In genomic region chr9:36276254-36276653, GRCh38 we compare ENCODE assay signal across 19 cellular contexts. TPM values are rescaled to one million over a fixed set of nuclear protein-coding genes. Genes with fewer than 3 reads are reported as not detected.
DNase-seq lines count a peak whose midpoint lies in the region; ATAC-seq, FAIRE-seq and TF ChIP-seq lines count a peak whose summit lies in the region.
"Had no signal": no experiment of that assay in that cellular context is flagged by ENCODE, and none has a peak within 500 bp of the region (broad histone marks: within the 10 kb centered on the region; RNA-seq: fewer than 3 reads in every experiment).

No MANE protein-coding gene starts in this region.

- H3K27me3 ChIP-seq in IMR-90 (ENCODE audit: control insufficient read depth, insufficient read depth, low read length): no peaks in the 10 kb centered on the region
- no peaks in the 10 kb centered on the region for H3K27me3 ChIP-seq in body of pancreas
- H3K27me3 ChIP-seq: stomach had no signal

- TF ChIP-seq RAD21 in IMR-90 (IDR thresholded peaks at IDR 0.05; ENCODE audit: low read length): no peak

- no peaks in the 10 kb centered on the region; the same call in 1 of the 2 replicates for H3K9me1 ChIP-seq in IMR-90 (ENCODE audit: insufficient read depth, low read length)

- no peaks in the 10 kb centered on the region for H3K27me3 Mint-ChIP-seq in T-cell
- no peaks in the 10 kb centered on the region for H3K27me3 Mint-ChIP-seq in activated T-helper 2 cell treated with anti-CD3 and anti-CD28 coated beads, Interferon-gamma antibody, Interleukin-2, Interleukin-4, amounts not matched to agents 10 μg/mL and 5 μg/mL and 100 μg/mL, durations not matched to agents 14 hours and 24 hours and 36 hours (ENCODE audit: low read depth)
- H3K27me3 Mint-ChIP-seq: activated naive CD8-positive, alpha-beta T cell treated with anti-CD3 and anti-CD28 coated beads for 36 hours; CD4-positive, alpha-beta T cell had no signal

- no peaks in the 10 kb centered on the region for H3K9me3 Mint-ChIP-seq in T-cell
- no peaks in the 10 kb centered on the region for H3K9me3 Mint-ChIP-seq in activated T-helper 2 cell treated with anti-CD3 and anti-CD28 coated beads, Interferon-gamma antibody, Interleukin-2, Interleukin-4, amounts not matched to agents 10 μg/mL and 5 μg/mL and 100 μg/mL, durations not matched to agents 14 hours and 24 hours and 36 hours
- H3K9me3 Mint-ChIP-seq: activated naive CD8-positive, alpha-beta T cell treated with anti-CD3 and anti-CD28 coated beads for 36 hours; CD4-positive, alpha-beta T cell; H9; T-helper 2 cell treated with Interferon-gamma antibody and Interleukin-4, amounts not matched to agents 5 μg/mL and 100 μg/mL, for 36 hours had no signal

- H2AK9ac ChIP-seq in IMR-90 (replicated peaks; ENCODE audit: low read depth, low read length, poor library complexity): no peak overlapping the region

- BruUV-seq in IMR-90 (replicated peaks; lab: Mats Ljungman, UMichigan): no TSS peak

- H3K18ac ChIP-seq in IMR-90 (ENCODE audit: low read depth, low read length): no peak overlapping the region

- H2AFZ ChIP-seq in IMR-90 (replicated peaks; ENCODE audit: low read length, poor library complexity): no peak overlapping the region

- dilution Hi-C loops in IMR-90 (cut with HindIII; ENCODE audit: low sequenced_read_pairs, unreplicated experiment): no loop called here

- POLR2A ChIA-PET in IMR-90 (lab: Charles Lee; ENCODE audit: unreplicated experiment) (no interaction called here), T-cell (lab: Charles Lee) (interaction anchor here in 1 of 2 donors (0.7 kb wide), 1 partner anchor 200 kb away, joined by 7 read pairs; no protein-coding TSS in a partner anchor)

- no peak overlapping the region for H2BK15ac ChIP-seq in IMR-90 (ENCODE audit: low read depth, low read length)

- intact Hi-C loops in IMR-90 (cut with micrococcal nuclease): no loop called here
- intact Hi-C loops in body of pancreas (cut with DNase I): no loop called here
- intact Hi-C loops in kidney (cut with DNase I): no loop called here
- intact Hi-C loops in lower leg skin (cut with DNase I; ENCODE audit: low total_unique reads): no loop called here
- intact Hi-C loops in activated T-helper 2 cell treated with anti-CD3 and anti-CD28 coated beads, Interferon-gamma antibody, Interleukin-2, Interleukin-4, amounts not matched to agents 10 μg/mL and 5 μg/mL and 100 μg/mL, durations not matched to agents 14 hours and 24 hours and 36 hours (cut with micrococcal nuclease): no loop called here

- no peak overlapping the region for H3K56ac ChIP-seq in IMR-90 (ENCODE audit: extremely low read depth, insufficient read depth, low read length)

- H3K9me3 ChIP-seq in IMR-90 (ENCODE audit: control insufficient read depth, insufficient read depth, low read length) (no peaks in the 10 kb centered on the region), body of pancreas (no peaks in the 10 kb centered on the region), kidney (ENCODE audit: control insufficient read depth in 1 of 2, low read length in 2 of 2) (no peaks in the 10 kb centered on the region)
- H3K9me3 ChIP-seq: stomach had no signal

- no peak overlapping the region; the same call in 1 of the 2 replicates for H3K27ac ChIP-seq in IMR-90 (ENCODE audit: insufficient read depth, low read length)
- H3K27ac ChIP-seq in body of pancreas: peak overlapping the region in 3 of 4 donors; percentile 37 to 59 (median 38)
- H3K27ac ChIP-seq in kidney (ENCODE audit: low read depth in 2 of 2, low read length in 2 of 2): no peak overlapping the region
- H3K27ac ChIP-seq: stomach had no signal

- in situ Hi-C loops in IMR-90 (cut with MboI; ENCODE audit: low sequenced_read_pairs): no loop called here

- ATAC-seq in IMR-90 (ENCODE audit: low read depth) (no peak), body of pancreas (no peak), HG02759 (IDR thresholded peaks at IDR 0.05; ENCODE audit: unreplicated experiment) (no peak), T-cell (replicated peaks in 1 of 4) (no peak)

- no peak overlapping the region for H4K8ac ChIP-seq in IMR-90 (ENCODE audit: low read depth in 2 of 2, low read length in 2 of 2)

- H3K14ac ChIP-seq in IMR-90 (replicated peaks; ENCODE audit: low read depth, low read length): no peak overlapping the region

- no peak overlapping the region; the same call in 1 of the 2 replicates for H3K9ac ChIP-seq in IMR-90 (ENCODE audit: low read depth, low read length)
- no peak overlapping the region for H3K9ac ChIP-seq in kidney (ENCODE audit: low read length in 2 of 2)

- H4K20me1 ChIP-seq in IMR-90 (ENCODE audit: insufficient read depth, low read length): no peaks in the 10 kb centered on the region

- FAIRE-seq in kidney (lab: Jason Lieb, UNC): no peak
- FAIRE-seq: GM12891 had no signal

- H2AK5ac ChIP-seq in IMR-90 (ENCODE audit: low read depth, low read length): no peak overlapping the region

- H3K4me1 Mint-ChIP-seq in T-cell: no peaks in the 10 kb centered on the region
- no peaks in the 10 kb centered on the region for H3K4me1 Mint-ChIP-seq in activated T-helper 2 cell treated with anti-CD3 and anti-CD28 coated beads, Interferon-gamma antibody, Interleukin-2, Interleukin-4, amounts not matched to agents 10 μg/mL and 5 μg/mL and 100 μg/mL, durations not matched to agents 14 hours and 24 hours and 36 hours (ENCODE audit: low read depth)
- H3K4me1 Mint-ChIP-seq: activated naive CD8-positive, alpha-beta T cell treated with anti-CD3 and anti-CD28 coated beads for 36 hours had no signal

- no peak overlapping the region for H3K4ac ChIP-seq in IMR-90 (ENCODE audit: low read depth, low read length)

- no peak overlapping the region for H4K5ac ChIP-seq in IMR-90 (ENCODE audit: low read depth, low read length)

- CTCF ChIA-PET in IMR-90 (lab: Yijun Ruan, JAX) (no interaction called here), T-cell (lab: Charles Lee) (no interaction called here)

- no CpG with 5 or more reads among the region's 1 CpG for WGBS in IMR-90 (ENCODE audit: extremely low coverage in 2 of 2, insufficient read length in 1 of 2), 2 experiments
- 25 to 33% methylated on average over 1 of the region's 1 CpG for WGBS in body of pancreas, 2 donors
- WGBS in lower leg skin, 2 donors: 92 to 94% methylated on average over 1 of the region's 1 CpG

- no peak overlapping the region for H3K23ac ChIP-seq in IMR-90 (ENCODE audit: low read depth, low read length)

- H3K27ac Mint-ChIP-seq in T-cell: no peak overlapping the region
- H3K27ac Mint-ChIP-seq in activated T-helper 2 cell treated with anti-CD3 and anti-CD28 coated beads, Interferon-gamma antibody, Interleukin-2, Interleukin-4, amounts not matched to agents 10 μg/mL and 5 μg/mL and 100 μg/mL, durations not matched to agents 14 hours and 24 hours and 36 hours: no peak overlapping the region
- H3K27ac Mint-ChIP-seq: activated naive CD8-positive, alpha-beta T cell treated with anti-CD3 and anti-CD28 coated beads for 36 hours; CD4-positive, alpha-beta T cell; T-helper 2 cell treated with Interferon-gamma antibody and Interleukin-4, amounts not matched to agents 5 μg/mL and 100 μg/mL, for 36 hours had no signal

- H2BK5ac ChIP-seq in IMR-90 (ENCODE audit: low read depth, low read length, poor library complexity, severe bottlenecking): no peak overlapping the region

- H2BK120ac ChIP-seq in IMR-90 (ENCODE audit: low read depth, low read length): no peak overlapping the region

- no peak overlapping the region for H3K4me3 Mint-ChIP-seq in T-cell
- H3K4me3 Mint-ChIP-seq in activated T-helper 2 cell treated with anti-CD3 and anti-CD28 coated beads, Interferon-gamma antibody, Interleukin-2, Interleukin-4, amounts not matched to agents 10 μg/mL and 5 μg/mL and 100 μg/mL, durations not matched to agents 14 hours and 24 hours and 36 hours (ENCODE audit: low read depth): no peak overlapping the region
- H3K4me3 Mint-ChIP-seq: activated naive CD8-positive, alpha-beta T cell treated with anti-CD3 and anti-CD28 coated beads for 36 hours; CD4-positive, alpha-beta T cell; H9; T-helper 2 cell treated with Interferon-gamma antibody and Interleukin-4, amounts not matched to agents 5 μg/mL and 100 μg/mL, for 36 hours had no signal

- TF ChIP-seq POLR2A in IMR-90 (IDR thresholded peaks at IDR 0.05; ENCODE audit: low read depth, low read length) (no peak), body of pancreas (IDR thresholded peaks at IDR 0.05) (no peak), lower leg skin (IDR thresholded peaks at IDR 0.05) (no peak)

- H3K4me3 ChIP-seq in IMR-90 (ENCODE audit: insufficient read depth, low read depth, low read length) (peak overlapping the region; percentile 8; the same call in 1 of the 2 replicates), body of pancreas (no peak overlapping the region), kidney (ENCODE audit: low read length in 2 of 2) (peak overlapping the region; percentile 12 to 27), skeletal muscle cell (ENCODE audit: low read depth, low read length) (peak overlapping the region; percentile 40), lower leg skin (ENCODE audit: low read depth, poor library complexity, severe bottlenecking) (no peak overlapping the region)
- H3K4me3 ChIP-seq: stomach had no signal

- H3K36me3 Mint-ChIP-seq in T-cell: no peaks in the 10 kb centered on the region
- H3K36me3 Mint-ChIP-seq in activated T-helper 2 cell treated with anti-CD3 and anti-CD28 coated beads, Interferon-gamma antibody, Interleukin-2, Interleukin-4, amounts not matched to agents 10 μg/mL and 5 μg/mL and 100 μg/mL, durations not matched to agents 14 hours and 24 hours and 36 hours (ENCODE audit: low read depth): no peaks in the 10 kb centered on the region
- H3K36me3 Mint-ChIP-seq: activated naive CD8-positive, alpha-beta T cell treated with anti-CD3 and anti-CD28 coated beads for 36 hours had no signal

- H3K36me3 ChIP-seq in IMR-90 (ENCODE audit: control insufficient read depth, insufficient read depth, low read length) (no peaks in the 10 kb centered on the region), body of pancreas (replicated peaks in 1 of 2; ENCODE audit: insufficient read depth in 1 of 2, low read depth in 2 of 2) (no peaks in the 10 kb centered on the region), kidney (ENCODE audit: control insufficient read depth in 1 of 2, insufficient read depth in 2 of 2, low read length in 2 of 2) (no peaks in the 10 kb centered on the region)
- H3K36me3 ChIP-seq: stomach had no signal

- DNase-seq in IMR-90 (no peak), body of pancreas (no peak), kidney (no peak), skeletal muscle cell (ENCODE audit: low read depth) (no peak), lower leg skin (ENCODE audit: low spot score in 2 of 2) (no peak), T-cell (no peak)
- DNase-seq in activated T-helper 2 cell treated with anti-CD3 and anti-CD28 coated beads, Interferon-gamma antibody, Interleukin-2, Interleukin-4, amounts not matched to agents 10 μg/mL and 5 μg/mL and 100 μg/mL, durations not matched to agents 14 hours and 24 hours and 36 hours (ENCODE audit: low spot score): no peak
- DNase-seq: activated CD4-positive, alpha-beta T cell treated with anti-CD3 and anti-CD28 coated beads for 48 hours; activated naive CD8-positive, alpha-beta T cell treated with anti-CD3 and anti-CD28 coated beads for 36 hours; activated T-cell treated with anti-CD3 and anti-CD28 coated beads, Interleukin-2, amount 50 U/mL, for 1 hour; CD4-positive, alpha-beta T cell; H9; left ventricle myocardium superior; NCI-H2107; NCI-H774; stomach had no signal

- H2BK20ac ChIP-seq in IMR-90 (ENCODE audit: low read depth, low read length): no peak overlapping the region

- H4K91ac ChIP-seq in IMR-90 (ENCODE audit: insufficient read depth, low read depth, low read length): no peak overlapping the region

- peak overlapping the region; percentile 42 for H3K4me2 ChIP-seq in IMR-90 (ENCODE audit: low read depth, low read length)

- no peaks in the 10 kb centered on the region; the same call in 1 of the 2 replicates for H3K4me1 ChIP-seq in IMR-90 (ENCODE audit: control insufficient read depth, insufficient read depth, low read length)
- no peaks in the 10 kb centered on the region for H3K4me1 ChIP-seq in body of pancreas
- H3K4me1 ChIP-seq in kidney (ENCODE audit: control insufficient read depth in 1 of 2, insufficient read depth in 1 of 2, low read depth in 1 of 2, low read length in 2 of 2): no peaks in the 10 kb centered on the region

- TF ChIP-seq CTCF in IMR-90 (conservative IDR thresholded peaks at IDR 0.05; ENCODE audit: low read depth, low read length) (no peak), body of pancreas (IDR thresholded peaks at IDR 0.05) (no peak), kidney (IDR thresholded peaks at IDR 0.05; ENCODE audit: borderline replicate concordance, extremely low read depth, insufficient read depth) (no peak), lower leg skin (IDR thresholded peaks at IDR 0.05) (no peak)

- H3K79me1 ChIP-seq in IMR-90 (ENCODE audit: low read depth in 1 of 2, low read length in 2 of 2): no peaks in the 10 kb centered on the region

RNA-seq across cellular contexts. Expression of gene GNE, which starts 18.0 kb away (rescaled TPM):
- 28.3 and 34.1 TPM in 2 replicates for total RNA-seq in IMR-90 (2012; rRNA removed)
- polyA plus RNA-seq in IMR-90 (2012; rRNA removed): 9.8 and 11.7 TPM in 2 replicates
- 5.4 and 6.5 TPM in 2 replicates for polyA plus RNA-seq in IMR-90 (2012; cell fraction: cytosol; rRNA removed)
- 3.6 and 8.7 TPM in 2 replicates for polyA plus RNA-seq in IMR-90 (2012; cell fraction: nucleus; rRNA removed; ENCODE audit: low replicate concordance)
- 10 to 100 TPM in 1 of 2 donors, 1 to 10 TPM in 1; 7.3 to 15.8 TPM for total RNA-seq in body of pancreas
- 48.1 TPM for total RNA-seq in kidney
- 10.3 TPM for polyA plus RNA-seq in kidney (ENCODE audit: insufficient read depth, low read depth, low replicate concordance)
- total RNA-seq in lower leg skin: 10 to 100 TPM in 3 of 4 donors, 1 to 10 TPM in 1; 5.1 to 16.8 (median 13.7) TPM
- total RNA-seq in T-cell: 10 to 100 TPM; 12.3 to 17.0 (median 14.9) TPM
- 27.7 and 28.5 TPM in 2 replicates for total RNA-seq in activated T-helper 2 cell treated with anti-CD3 and anti-CD28 coated beads, Interferon-gamma antibody, Interleukin-2, Interleukin-4, amounts not matched to agents 10 μg/mL and 5 μg/mL and 100 μg/mL, durations not matched to agents 14 hours and 24 hours and 36 hours

Comparison
In these comparisons a context has a peak if more than half of its experiments do, and no peak if none do; other contexts are left out.
1. H3K27ac ChIP-seq: peak in body of pancreas (3 of 4); none in IMR-90 (single experiment) and kidney (0 of 2).
2. H3K4me3 ChIP-seq: peak in IMR-90 (single experiment), kidney (2 of 2) and skeletal muscle cell (single experiment); none in body of pancreas (0 of 2) and lower leg skin (single experiment).